Comparison of ENCODE assay signal across 15 cellular contexts in the genomic region with DNA sequence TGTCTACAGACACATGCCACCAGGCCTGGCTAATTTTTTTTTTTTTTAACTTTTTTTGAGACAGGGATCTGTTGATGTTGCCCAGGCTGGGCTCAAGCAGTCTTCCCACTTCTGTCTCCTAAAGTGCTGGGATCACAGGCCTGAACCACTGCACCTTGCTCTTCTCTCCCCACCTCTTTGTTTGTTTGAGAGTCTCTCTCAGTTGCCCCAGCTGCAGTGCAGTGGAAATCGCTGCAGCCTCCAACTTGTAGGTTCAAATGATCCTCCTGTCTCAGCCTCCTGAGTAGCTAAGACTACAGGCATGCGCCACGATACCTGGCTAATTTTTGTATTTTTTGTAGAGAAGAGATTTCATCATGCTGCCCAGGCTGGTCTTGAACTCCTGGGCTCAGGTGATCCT.
DNase-seq lines count a peak whose midpoint lies in the region; ATAC-seq and TF ChIP-seq lines count a peak whose summit lies in the region.
"Had no signal": no experiment of that assay in that cellular context is flagged by ENCODE, and none has a peak within 500 bp of the region (broad histone marks: within the 10 kb centered on the region; RNA-seq: fewer than 3 reads in every experiment).

No MANE protein-coding gene starts in this region.

- no peaks in the 10 kb centered on the region for H3K9me2 ChIP-seq in GM23338 (ENCODE audit: insufficient read depth)

- no peak for TF ChIP-seq EP300 in stomach (IDR thresholded peaks at IDR 0.05)

- H3K27me3 ChIP-seq in GM23338 (ENCODE audit: insufficient read depth) (no peaks in the 10 kb centered on the region), stomach (no peaks in the 10 kb centered on the region)
- H3K27me3 ChIP-seq: BLaER1 had no signal

- H3K36me3 Mint-ChIP-seq in GM23338 (ENCODE audit: low read depth) (peaks cover 37% of the 10 kb centered on the region), WTC11 (peaks cover 11% of the 10 kb centered on the region), glutamatergic neuron (ENCODE audit: unreplicated experiment) (no peaks in the 10 kb centered on the region), nephron progenitor cell (ENCODE audit: low read depth) (no peaks in the 10 kb centered on the region)
- H3K36me3 Mint-ChIP-seq: CD8-positive, alpha-beta memory T cell had no signal

- H2AFZ ChIP-seq in GM23338 = no peak overlapping the region

- peak overlapping the region; percentile 93 for H3K27ac Mint-ChIP-seq in GM23338
- H3K27ac Mint-ChIP-seq in WTC11 = peak overlapping the region; percentile 99
- H3K27ac Mint-ChIP-seq in glutamatergic neuron (ENCODE audit: unreplicated experiment) = peak overlapping the region; percentile 8
- H3K27ac Mint-ChIP-seq in nephron progenitor cell = peak overlapping the region; percentile 94
- H3K27ac Mint-ChIP-seq: CD8-positive, alpha-beta memory T cell had no signal

- no peak for ATAC-seq in GM23338
- ATAC-seq in WTC11 = no peak
- ATAC-seq in GM19351 (IDR thresholded peaks at IDR 0.05; ENCODE audit: unreplicated experiment) = no peak

- no peaks in the 10 kb centered on the region for H3K9me3 Mint-ChIP-seq in GM23338
- H3K9me3 Mint-ChIP-seq in WTC11 = no peaks in the 10 kb centered on the region
- H3K9me3 Mint-ChIP-seq in glutamatergic neuron (ENCODE audit: unreplicated experiment) = peaks cover 2% of the 10 kb centered on the region
- H3K9me3 Mint-ChIP-seq in nephron progenitor cell = no peaks in the 10 kb centered on the region
- H3K9me3 Mint-ChIP-seq: CD8-positive, alpha-beta memory T cell had no signal

- H3K9me3 ChIP-seq in stomach = no peaks in the 10 kb centered on the region
- H3K9me3 ChIP-seq: BLaER1, Caco-2 had no signal

- peak overlapping the region; percentile 92 for H3K27ac ChIP-seq in GM23338 (ENCODE audit: low read depth)
- no peak overlapping the region for H3K27ac ChIP-seq in stomach
- H3K27ac ChIP-seq: 22Rv1, BLaER1 had no signal

- H3K36me3 ChIP-seq in GM23338 (ENCODE audit: insufficient read depth) (no peaks in the 10 kb centered on the region), stomach (no peaks in the 10 kb centered on the region)
- H3K36me3 ChIP-seq: BLaER1 had no signal

- WGBS in stomach, 5 donors = 71 to 94% (median 93%) methylated on average over 1 to 3 of the region's 3 CpGs

- H3K4me1 Mint-ChIP-seq in GM23338 (peaks cover 51% of the 10 kb centered on the region), WTC11 (peaks cover 80% of the 10 kb centered on the region), glutamatergic neuron (ENCODE audit: low read depth, unreplicated experiment) (peaks cover 10% of the 10 kb centered on the region), nephron progenitor cell (peaks cover 41% of the 10 kb centered on the region)
- H3K4me1 Mint-ChIP-seq: CD8-positive, alpha-beta memory T cell had no signal

- H3K4me1 ChIP-seq in GM23338 (ENCODE audit: insufficient read depth) (peaks cover 22% of the 10 kb centered on the region), stomach (no peaks in the 10 kb centered on the region)
- H3K4me1 ChIP-seq: BLaER1 had no signal

- DNase-seq in GM23338 (ENCODE audit: low spot score) = no peak
- no peak for DNase-seq in WTC11 (ENCODE audit: low spot score)
- DNase-seq in glutamatergic neuron = no peak
- DNase-seq in nephron progenitor cell = no peak
- DNase-seq in activated naive CD4-positive, alpha-beta T cell treated with anti-CD3 and anti-CD28 coated beads, Interleukin-2, amount 50 U/mL, for 16 hours = no peak
- no peak for DNase-seq in stomach
- DNase-seq in central memory CD4-positive, alpha-beta T cell = no peak
- DNase-seq: Caco-2; CD8-positive, alpha-beta memory T cell; DND-41; GDM1; H7 had no signal

- intact Hi-C loops in stomach (cut with DNase I; ENCODE audit: low total_unique reads) = no loop called here

- H3K4me3 Mint-ChIP-seq in GM23338 = no peak overlapping the region; the same call in 2 of the 3 replicates
- H3K4me3 Mint-ChIP-seq in WTC11 = no peak overlapping the region
- H3K4me3 Mint-ChIP-seq in glutamatergic neuron (ENCODE audit: unreplicated experiment) = no peak overlapping the region
- H3K4me3 Mint-ChIP-seq in nephron progenitor cell = no peak overlapping the region
- H3K4me3 Mint-ChIP-seq: CD8-positive, alpha-beta memory T cell had no signal

- H3K4me3 ChIP-seq in GM23338 (no peak overlapping the region), stomach (no peak overlapping the region)
- H3K4me3 ChIP-seq: BLaER1 had no signal

- peaks cover 52% of the 10 kb centered on the region for H3K79me2 ChIP-seq in GM23338 (replicated peaks; ENCODE audit: insufficient read depth)

- H3F3A ChIP-seq in GM23338 (replicated peaks; ENCODE audit: low read depth) = peaks cover 4% of the 10 kb centered on the region

- CTCF ChIA-PET in WTC11 (lab: Charles Lee) = interaction anchor here (7.2 kb wide), 1 partner anchor 13 kb away, joined by 51 read pairs; no protein-coding TSS in a partner anchor

- no peaks in the 10 kb centered on the region for H4K20me1 ChIP-seq in GM23338 (replicated peaks; ENCODE audit: insufficient read depth)
- H4K20me1 ChIP-seq: BLaER1 had no signal

- POLR2A ChIA-PET in WTC11 (lab: Charles Lee) = interaction anchor here (1.6 to 2.2 kb wide), 2 partner anchors 11 to 106 kb away, joined by 6 to 50 read pairs; no protein-coding TSS in a partner anchor

- TF ChIP-seq POLR2A in stomach (IDR thresholded peaks at IDR 0.05) = no peak

- peaks cover 12% of the 10 kb centered on the region for H3K27me3 Mint-ChIP-seq in GM23338 (ENCODE audit: insufficient read depth, low read depth, poor library complexity)
- H3K27me3 Mint-ChIP-seq in WTC11 (ENCODE audit: low read depth) = no peaks in the 10 kb centered on the region
- no peaks in the 10 kb centered on the region for H3K27me3 Mint-ChIP-seq in glutamatergic neuron (ENCODE audit: unreplicated experiment)
- H3K27me3 Mint-ChIP-seq in nephron progenitor cell (ENCODE audit: low read depth, poor library complexity) = peaks cover 1% of the 10 kb centered on the region

- TF ChIP-seq CTCF in GM23338 (conservative IDR thresholded peaks at IDR 0.05; ENCODE audit: low read depth in 2 of 2) (no peak), WTC11 (IDR thresholded peaks at IDR 0.05) (no peak), glutamatergic neuron (IDR thresholded peaks at IDR 0.05; ENCODE audit: partially characterized antibody, unreplicated experiment) (no peak), nephron progenitor cell (IDR thresholded peaks at IDR 0.05) (no peak), stomach (IDR thresholded peaks at IDR 0.05) (no peak)

- H3K4me2 ChIP-seq in GM23338 = no peak overlapping the region; the same call in 1 of the 2 replicates
- H3K4me2 ChIP-seq: BLaER1 had no signal

TF ChIP-seq in GM23338, 12 proteins besides CTCF, POLR2A, EP300 and RAD21 (continues in another document):
- TF ChIP-seq POLR2AphosphoS5 (IDR thresholded peaks at IDR 0.05; ENCODE audit: low read depth) = no peak
- TF ChIP-seq NANOG (IDR thresholded peaks at IDR 0.05; ENCODE audit: borderline replicate concordance) = no peak
- TF ChIP-seq ZNF331 (CRISPR knock-in tag; IDR thresholded peaks at IDR 0.05; ENCODE audit: low read depth) = no peak
- TF ChIP-seq, protein P1, sequence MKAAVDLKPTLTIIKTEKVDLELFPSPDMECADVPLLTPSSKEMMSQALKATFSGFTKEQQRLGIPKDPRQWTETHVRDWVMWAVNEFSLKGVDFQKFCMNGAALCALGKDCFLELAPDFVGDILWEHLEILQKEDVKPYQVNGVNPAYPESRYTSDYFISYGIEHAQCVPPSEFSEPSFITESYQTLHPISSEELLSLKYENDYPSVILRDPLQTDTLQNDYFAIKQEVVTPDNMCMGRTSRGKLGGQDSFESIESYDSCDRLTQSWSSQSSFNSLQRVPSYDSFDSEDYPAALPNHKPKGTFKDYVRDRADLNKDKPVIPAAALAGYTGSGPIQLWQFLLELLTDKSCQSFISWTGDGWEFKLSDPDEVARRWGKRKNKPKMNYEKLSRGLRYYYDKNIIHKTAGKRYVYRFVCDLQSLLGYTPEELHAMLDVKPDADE (IDR thresholded peaks at IDR 0.05) = no peak
- no peak for TF ChIP-seq EZH2phosphoT487 (IDR thresholded peaks at IDR 0.05; ENCODE audit: unreplicated experiment)

TF ChIP-seq in WTC11, 78 proteins besides CTCF, POLR2A, EP300 and RAD21:
- peak; percentile 91 for TF ChIP-seq ZNF121 (CRISPR knock-in tag; IDR thresholded peaks at IDR 0.05)
- no peak for TF ChIP-seq RELA (CRISPR knock-in tag; IDR thresholded peaks at IDR 0.05; ENCODE audit: borderline replicate concordance)
TF ChIP-seq in WTC11: peak in this region for 1.

Comparison
In these comparisons a context has a peak if more than half of its experiments do, and no peak if none do; other contexts are left out.
1. H3K27ac Mint-ChIP-seq: peak in every context shown above with its lines; median percentile 99 in WTC11; 94 in nephron progenitor cell; 93 in GM23338; 8 in glutamatergic neuron.